9 cellular contexts compared by ENCODE assay signal in the genomic region with DNA sequence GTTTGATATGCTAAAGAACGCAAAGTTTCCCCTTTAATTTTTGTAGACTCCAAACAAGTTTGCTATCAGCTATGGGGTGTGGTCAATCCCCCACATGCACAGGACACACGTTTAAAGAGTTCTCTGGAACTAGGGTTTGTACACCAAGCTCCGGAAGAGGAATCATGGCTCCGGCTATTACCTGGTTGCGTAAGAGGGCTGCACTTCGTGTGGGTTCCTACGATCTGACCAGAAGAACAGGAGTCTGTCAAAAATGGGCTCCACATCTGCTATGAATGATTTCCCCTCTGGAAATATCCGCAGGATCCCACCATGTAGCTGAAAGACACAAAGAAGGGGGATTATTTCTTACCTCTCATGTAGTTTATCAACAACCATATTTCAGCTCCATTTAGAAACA. TPM values are rescaled to one million over a fixed set of nuclear protein-coding genes. Genes with fewer than 3 reads are reported as not detected.
"Had no signal": no experiment of that assay in that cellular context is flagged by ENCODE, and none has a peak within 500 bp of the region (broad histone marks: within the 10 kb centered on the region; RNA-seq: fewer than 3 reads in every experiment).

No MANE protein-coding gene starts in this region.

- ATAC-seq: HCT116 had no signal

- H3K9me3 ChIP-seq: HAP-1 had no signal

- H2AFZ ChIP-seq: GM23248 had no signal

- H3K9ac ChIP-seq: GM23248 had no signal

- H3K27ac ChIP-seq: GM23248, HL-60 had no signal

- DNase-seq: GM23248, GOT3, H7, HFFc6, IMR-90 had no signal

- H3K4me3 ChIP-seq: GM23248, HAP-1 had no signal

RNA-seq across cellular contexts. Expression of gene EGLN3, which starts 22.0 kb away (rescaled TPM):
- total RNA-seq: HT1080 had no signal
